In the genomic region with DNA sequence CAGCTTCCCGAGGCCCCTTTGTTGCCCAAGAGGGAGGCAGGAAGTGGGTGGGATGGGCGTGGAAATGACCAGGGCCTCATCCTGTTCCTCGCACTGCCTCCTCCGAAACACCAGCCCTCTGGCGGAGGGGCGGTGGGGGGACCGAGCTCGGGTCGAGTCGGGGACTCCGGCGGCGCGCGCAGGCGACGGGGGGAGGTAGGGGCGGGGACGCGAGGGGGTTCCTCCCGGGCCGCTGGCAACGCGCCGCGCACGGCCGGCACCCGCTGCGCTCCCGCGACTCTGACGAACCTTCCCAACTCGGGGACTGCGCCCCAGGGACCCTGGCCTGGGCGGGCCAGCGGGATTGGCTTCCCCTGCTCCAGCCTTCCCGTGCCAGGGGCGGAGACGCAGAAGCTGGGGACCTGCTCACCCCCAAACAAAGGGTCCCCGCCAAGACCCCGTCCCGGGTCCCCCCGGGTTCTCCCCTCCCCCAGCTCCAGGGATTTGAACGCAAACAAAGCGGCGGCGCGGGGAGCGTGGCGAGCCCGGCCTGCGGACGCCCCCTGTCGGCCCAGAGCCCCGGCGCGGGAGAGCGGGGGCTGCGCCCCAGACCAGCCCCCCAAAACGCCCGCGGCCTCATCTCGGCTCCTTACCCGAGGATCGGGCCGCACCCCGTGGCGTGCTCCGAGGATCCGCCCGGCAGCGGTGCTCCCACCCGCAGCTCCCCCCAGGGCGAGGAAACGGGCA, we compare ENCODE assay signal across 8 cellular contexts. TPM values are rescaled to one million over a fixed set of nuclear protein-coding genes. Genes with fewer than 3 reads are reported as not detected.
DNase-seq lines count a peak whose midpoint lies in the region; ATAC-seq and TF ChIP-seq lines count a peak whose summit lies in the region.

No MANE protein-coding gene starts in this region.

- H3K4me3 ChIP-seq in mesendoderm (ENCODE audit: low read length), result peak overlapping the region; percentile 91

- H3K4me2 ChIP-seq in mesendoderm (ENCODE audit: low read length), result peak overlapping the region; percentile 95

- CTCF ChIA-PET in activated CD8-positive, alpha-beta T cell treated with anti-CD3 and anti-CD28 coated beads, Interleukin-2, amount 10 ng/mL, durations not matched to agents 7 days and 5 days (lab: Charles Lee), result interaction anchor here (0.7 to 4.0 kb wide), 15 partner anchors 10 to 243 kb away, joined by 3 to 39 read pairs (median 5); a partner anchor contains a TSS

- no CpG with 5 or more reads among the region's 76 CpGs for WGBS in mesendoderm (ENCODE audit: extremely low coverage, insufficient coverage, low lambda C conversion rate)

- peaks cover 11% of the 10 kb centered on the region for H3K4me1 ChIP-seq in mesendoderm (ENCODE audit: control insufficient read depth, low read depth, low read length)

- peaks cover 40% of the 10 kb centered on the region for H3K4me1 Mint-ChIP-seq in activated CD8-positive, alpha-beta T cell treated with anti-CD3 and anti-CD28 coated beads, Interleukin-2, amount 10 ng/mL, durations not matched to agents 7 days and 5 days (ENCODE audit: low read depth)
- H3K4me1 Mint-ChIP-seq in endothelial cell (ENCODE audit: unreplicated experiment), result peaks cover 50% of the 10 kb centered on the region

- no peak overlapping the region for H2AK5ac ChIP-seq in mesendoderm (ENCODE audit: low read length)

- peak overlapping the region; percentile 83 for H4K8ac ChIP-seq in mesendoderm (ENCODE audit: low read depth, low read length)

- ATAC-seq in HG02852 (IDR thresholded peaks at IDR 0.05; ENCODE audit: unreplicated experiment), result peak; percentile 54
- peak; percentile 47 for ATAC-seq in activated CD8-positive, alpha-beta T cell treated with anti-CD3 and anti-CD28 coated beads, Interleukin-2, amount 10 ng/mL, durations not matched to agents 7 days and 5 days

- H3K27me3 Mint-ChIP-seq in activated CD8-positive, alpha-beta T cell treated with anti-CD3 and anti-CD28 coated beads, Interleukin-2, amount 10 ng/mL, durations not matched to agents 7 days and 5 days (ENCODE audit: low read depth), result peaks cover 4% of the 10 kb centered on the region
- peaks cover 22% of the 10 kb centered on the region for H3K27me3 Mint-ChIP-seq in endothelial cell (ENCODE audit: unreplicated experiment)

- H3K9ac ChIP-seq in mesendoderm (ENCODE audit: low read length), result peak overlapping the region; percentile 99

- H3K18ac ChIP-seq in mesendoderm (ENCODE audit: low read length), result peak overlapping the region; percentile 97

- no peaks in the 10 kb centered on the region for H3K9me3 Mint-ChIP-seq in activated CD8-positive, alpha-beta T cell treated with anti-CD3 and anti-CD28 coated beads, Interleukin-2, amount 10 ng/mL, durations not matched to agents 7 days and 5 days (ENCODE audit: insufficient read depth)
- no peaks in the 10 kb centered on the region for H3K9me3 Mint-ChIP-seq in endothelial cell (ENCODE audit: unreplicated experiment)

- no peak overlapping the region for H2BK15ac ChIP-seq in mesendoderm (replicated peaks; ENCODE audit: low read depth)

- H3K27me3 ChIP-seq in mesendoderm (ENCODE audit: insufficient read depth, low read length, poor library complexity), result no peaks in the 10 kb centered on the region

- peaks cover 25% of the 10 kb centered on the region for H3K79me1 ChIP-seq in mesendoderm (ENCODE audit: low read length)

- peak overlapping the region; percentile 73 for H2BK120ac ChIP-seq in mesendoderm (ENCODE audit: low read depth, low read length)

- H3K4me3 Mint-ChIP-seq in activated CD8-positive, alpha-beta T cell treated with anti-CD3 and anti-CD28 coated beads, Interleukin-2, amount 10 ng/mL, durations not matched to agents 7 days and 5 days, result peak overlapping the region; percentile 78
- peak overlapping the region; percentile 97 for H3K4me3 Mint-ChIP-seq in endothelial cell (ENCODE audit: unreplicated experiment)

- no peak overlapping the region for H4K5ac ChIP-seq in mesendoderm (ENCODE audit: low read length)

- TF ChIP-seq CTCF in endothelial cell (IDR thresholded peaks at IDR 0.05; ENCODE audit: unreplicated experiment), result peak; percentile 70

- H3K27ac Mint-ChIP-seq in activated CD8-positive, alpha-beta T cell treated with anti-CD3 and anti-CD28 coated beads, Interleukin-2, amount 10 ng/mL, durations not matched to agents 7 days and 5 days, result peak overlapping the region; percentile 86
- peak overlapping the region; percentile 94 for H3K27ac Mint-ChIP-seq in endothelial cell (ENCODE audit: unreplicated experiment)

- DNase-seq in NCI-H1417 (lab: John Stamatoyannopoulos, UW) (peak; percentile 57 to 85 (median 81)), NCI-H1417 treated with DMSO at 0.1 percent for 48 hours (lab: John Stamatoyannopoulos, UW) (no peak), NCI-H510A (lab: John Stamatoyannopoulos, UW) (peak; percentile 81), endothelial cell (ENCODE audit: low spot score) (peak; percentile 92), mesendoderm (peak; percentile 93)
- peak; percentile 80 for DNase-seq in activated CD8-positive, alpha-beta T cell treated with anti-CD3 and anti-CD28 coated beads, Interleukin-2, amount 10 ng/mL, durations not matched to agents 7 days and 5 days
- peak; percentile 23 to 64 (median 56) for DNase-seq in stimulated activated naive CD4-positive, alpha-beta T cell (lab: John Stamatoyannopoulos, UW)

- peak overlapping the region; percentile 82 for H2BK5ac ChIP-seq in mesendoderm (ENCODE audit: low read length)

- peaks cover 21% of the 10 kb centered on the region for H3K36me3 ChIP-seq in mesendoderm (ENCODE audit: control insufficient read depth, insufficient read depth, low read length)

- H3K23ac ChIP-seq in mesendoderm (ENCODE audit: low read length), result peak overlapping the region; percentile 66

- POLR2A ChIA-PET in activated CD8-positive, alpha-beta T cell treated with anti-CD3 and anti-CD28 coated beads, Interleukin-2, amount 10 ng/mL, durations not matched to agents 7 days and 5 days (lab: Charles Lee), result interaction anchor here (1.3 to 1.6 kb wide), 2 partner anchors 11 to 94 kb away, joined by 4 to 18 read pairs; a partner anchor contains a TSS

- peak overlapping the region; percentile 97 for H3K4ac ChIP-seq in mesendoderm (ENCODE audit: low read depth, low read length)

- peaks cover 14% of the 10 kb centered on the region for H3K36me3 Mint-ChIP-seq in activated CD8-positive, alpha-beta T cell treated with anti-CD3 and anti-CD28 coated beads, Interleukin-2, amount 10 ng/mL, durations not matched to agents 7 days and 5 days (ENCODE audit: low read depth)
- H3K36me3 Mint-ChIP-seq in endothelial cell (ENCODE audit: low read depth, unreplicated experiment), result peaks cover 36% of the 10 kb centered on the region

- peak overlapping the region; percentile 93 for H3K27ac ChIP-seq in mesendoderm (ENCODE audit: low read depth, low read length)

- peak overlapping the region; percentile 93 for H3K56ac ChIP-seq in mesendoderm (ENCODE audit: low read length)

- peaks cover 32% of the 10 kb centered on the region for H3K79me2 ChIP-seq in mesendoderm (ENCODE audit: control insufficient read depth, insufficient read depth, low read length)

RNA-seq across cellular contexts. Expression of a gene that starts 1.2 kb away (rescaled TPM):
- total RNA-seq in activated CD8-positive, alpha-beta T cell treated with anti-CD3 and anti-CD28 coated beads, Interleukin-2, amount 10 ng/mL, durations not matched to agents 7 days and 5 days, result 10 to 100 TPM; 21.0 to 24.5 TPM
- total RNA-seq in endothelial cell (ENCODE audit: unreplicated experiment), result 279 TPM
- 32.1 TPM for polyA plus RNA-seq in mesendoderm (2013, experiment 1 of 2)
- polyA plus RNA-seq in mesendoderm (2013, experiment 2 of 2), result 31.2 TPM

RNA-seq across cellular contexts. Expression of a gene that starts 10.9 kb away (rescaled TPM):
- total RNA-seq in activated CD8-positive, alpha-beta T cell treated with anti-CD3 and anti-CD28 coated beads, Interleukin-2, amount 10 ng/mL, durations not matched to agents 7 days and 5 days, result 10 to 100 TPM; 35.4 to 36.7 TPM
- 14.9 TPM for total RNA-seq in endothelial cell (ENCODE audit: unreplicated experiment)
- polyA plus RNA-seq in mesendoderm (2013, experiment 1 of 2), result 14.2 TPM
- 13.8 TPM for polyA plus RNA-seq in mesendoderm (2013, experiment 2 of 2)

RNA-seq across cellular contexts. Expression of a gene that starts 24.9 kb away (rescaled TPM):
- total RNA-seq in activated CD8-positive, alpha-beta T cell treated with anti-CD3 and anti-CD28 coated beads, Interleukin-2, amount 10 ng/mL, durations not matched to agents 7 days and 5 days, result 10 to 100 TPM; 12.6 to 17.2 TPM
- total RNA-seq in endothelial cell (ENCODE audit: unreplicated experiment), result 4.7 TPM
- polyA plus RNA-seq in mesendoderm (2013, experiment 1 of 2), result 0.86 TPM
- 1.7 TPM for polyA plus RNA-seq in mesendoderm (2013, experiment 2 of 2)

RNA-seq across cellular contexts. Expression of a gene that starts 52.6 kb away (rescaled TPM):
- total RNA-seq in activated CD8-positive, alpha-beta T cell treated with anti-CD3 and anti-CD28 coated beads, Interleukin-2, amount 10 ng/mL, durations not matched to agents 7 days and 5 days, result 10 to 100 TPM; 28.1 to 29.9 TPM
- total RNA-seq in endothelial cell (ENCODE audit: unreplicated experiment), result 14.7 TPM
- polyA plus RNA-seq in mesendoderm (2013, experiment 1 of 2), result 10.9 TPM
- 10.7 TPM for polyA plus RNA-seq in mesendoderm (2013, experiment 2 of 2)

Comparison
In these comparisons a context has a peak if more than half of its experiments do, and no peak if none do; other contexts are left out.
1. RNA of a gene that starts 1.2 kb away (total RNA-seq): 279 TPM in endothelial cell (single experiment); 21.0 to 24.5 TPM in activated CD8-positive, alpha-beta T cell treated with anti-CD3 and anti-CD28 coated beads, Interleukin-2, amount 10 ng/mL, durations not matched to agents 7 days and 5 days; every median in the first group is over 10 times any median in the second.